9 cellular contexts compared by ENCODE assay signal in the genomic region with DNA sequence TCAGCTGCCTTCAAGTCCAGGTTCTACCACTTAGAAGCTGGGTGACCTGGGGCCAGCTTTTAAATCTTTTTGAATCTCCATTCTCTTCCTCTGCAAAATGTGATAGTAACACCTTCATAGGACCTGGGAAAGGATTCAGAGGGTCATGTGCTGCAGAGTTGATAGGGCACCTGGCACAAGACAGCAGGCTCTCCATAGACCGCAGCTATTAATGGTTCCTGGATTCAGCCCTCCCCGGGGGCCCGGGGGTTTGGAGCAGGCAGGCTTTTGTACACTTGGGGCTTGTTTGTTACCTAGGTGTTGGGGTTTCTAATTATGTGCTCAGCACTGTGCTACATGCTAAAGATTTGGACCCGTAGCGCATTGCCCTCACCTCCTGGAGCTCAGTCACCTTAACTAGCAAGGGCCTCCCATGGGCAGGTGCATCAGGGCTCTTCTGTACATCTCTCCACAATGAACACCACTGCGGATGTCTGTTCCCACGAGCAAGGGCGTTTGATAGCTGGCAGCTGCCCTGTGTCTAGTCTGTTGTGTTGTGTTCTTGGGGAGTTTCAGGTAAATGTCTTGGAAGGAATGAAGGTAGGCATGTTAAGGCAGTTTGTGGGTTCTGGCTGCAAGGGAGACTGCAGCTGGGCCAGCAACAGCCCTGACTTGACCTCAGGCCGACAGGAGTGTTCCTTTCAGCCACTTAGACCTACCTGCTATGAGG. TPM values are rescaled to one million over a fixed set of nuclear protein-coding genes. Genes with fewer than 3 reads are reported as not detected.
DNase-seq lines count a peak whose midpoint lies in the region; ATAC-seq and TF ChIP-seq lines count a peak whose summit lies in the region.
"Had no signal": no experiment of that assay in that cellular context is flagged by ENCODE, and none has a peak within 500 bp of the region (broad histone marks: within the 10 kb centered on the region; RNA-seq: fewer than 3 reads in every experiment).

No MANE protein-coding gene starts in this region.

- no peaks in the 10 kb centered on the region for H3K9me3 Mint-ChIP-seq in activated naive CD4-positive, alpha-beta T cell treated with anti-CD3 and anti-CD28 coated beads for 36 hours

- H3K4me3 Mint-ChIP-seq in activated naive CD4-positive, alpha-beta T cell treated with anti-CD3 and anti-CD28 coated beads for 36 hours: peak overlapping the region; percentile 56

- ATAC-seq in upper lobe of left lung (ENCODE audit: low FRiP score in 2 of 2): no peak

- peaks cover 3% of the 10 kb centered on the region for H3K36me3 Mint-ChIP-seq in activated naive CD4-positive, alpha-beta T cell treated with anti-CD3 and anti-CD28 coated beads for 36 hours (ENCODE audit: low read depth)

- H3K9ac ChIP-seq in mesenchymal stem cell (ENCODE audit: low read length): peak overlapping the region; percentile 66

- no peak overlapping the region for H3K4ac ChIP-seq in mesenchymal stem cell (ENCODE audit: low read depth in 1 of 2, low read length in 2 of 2)

- H3K27ac ChIP-seq in breast epithelium (peak overlapping the region; percentile 68 to 74), mesenchymal stem cell (ENCODE audit: low read length, poor library complexity, severe bottlenecking) (peak overlapping the region; percentile 49), upper lobe of left lung (peak overlapping the region; percentile 31 to 73 (median 60))

- no peak for TF ChIP-seq CTCF in breast epithelium (IDR thresholded peaks at IDR 0.05)
- TF ChIP-seq CTCF in upper lobe of left lung (IDR thresholded peaks at IDR 0.05): no peak

- H2BK12ac ChIP-seq in mesenchymal stem cell (ENCODE audit: low read length in 2 of 2): no peak overlapping the region

- H2BK15ac ChIP-seq in mesenchymal stem cell (ENCODE audit: low read depth, poor library complexity, severe bottlenecking): no peak overlapping the region

- CTCF ChIA-PET in activated naive CD4-positive, alpha-beta T cell treated with anti-CD3 and anti-CD28 coated beads for 36 hours (lab: Charles Lee): interaction anchor here (0.9 to 1.5 kb wide), 2 partner anchors 10 to 55 kb away, joined by 4 to 6 read pairs; no protein-coding TSS in a partner anchor

- H3K36me3 ChIP-seq in breast epithelium (no peaks in the 10 kb centered on the region), mesenchymal stem cell (ENCODE audit: control insufficient read depth in 1 of 2, insufficient read depth in 2 of 2, low read depth in 1 of 2, low read length in 2 of 2) (peaks cover 0 to 3% of the 10 kb centered on the region in 2 experiments), upper lobe of left lung (no peaks in the 10 kb centered on the region)

- H2BK5ac ChIP-seq in mesenchymal stem cell (ENCODE audit: low read depth, low read length, poor library complexity, severe bottlenecking): no peak overlapping the region

- no peak overlapping the region for H4K8ac ChIP-seq in mesenchymal stem cell (ENCODE audit: low read length)

- H2AK5ac ChIP-seq in mesenchymal stem cell (ENCODE audit: low read length, severe bottlenecking): no peak overlapping the region

- peak; percentile 30 for DNase-seq in activated naive CD4-positive, alpha-beta T cell treated with anti-CD3 and anti-CD28 coated beads for 36 hours
- DNase-seq in activated naive CD4-positive, alpha-beta T cell treated with anti-CD3 and anti-CD28 coated beads, Interleukin-2, amount 50 U/mL, for 16 hours: no peak
- DNase-seq in breast epithelium (ENCODE audit: low spot score in 2 of 2): peak in 1 of 2 donors; percentile 52
- no peak for DNase-seq in mesenchymal stem cell
- no peak for DNase-seq in upper lobe of left lung
- no peak for DNase-seq in stimulated activated CD4-positive, alpha-beta T cell treated with anti-CD3 and anti-CD28 coated beads, Interleukin-4, amount 100 ng/mL, for 24 hours
- no peak for DNase-seq in NCI-H2196 (lab: John Stamatoyannopoulos, UW; ENCODE audit: unreplicated experiment)
- no peak for DNase-seq in NCI-H526 treated with DMSO at 0.1 percent for 48 hours (lab: John Stamatoyannopoulos, UW)
- DNase-seq: GDM1 had no signal

- no peak overlapping the region for H3K4me2 ChIP-seq in mesenchymal stem cell (ENCODE audit: low read length, poor library complexity, severe bottlenecking)

- H3K4me3 ChIP-seq in breast epithelium (peak overlapping the region in 2 of 3 donors; percentile 9 to 40), mesenchymal stem cell (ENCODE audit: insufficient read depth in 1 of 2, low read depth in 1 of 2, low read length in 2 of 2) (peak overlapping the region in 1 of 2 experiments; percentile 71), upper lobe of left lung (peak overlapping the region in 1 of 4 donors; percentile 3)

- WGBS in mesenchymal stem cell: 90% methylated on average over 9 of the region's 9 CpGs
- WGBS in upper lobe of left lung, 2 donors: 41 to 47% methylated on average over 4 to 9 of the region's 9 CpGs

- H3K27ac Mint-ChIP-seq in activated naive CD4-positive, alpha-beta T cell treated with anti-CD3 and anti-CD28 coated beads for 36 hours: peak overlapping the region; percentile 75

- no peak overlapping the region for H2AFZ ChIP-seq in mesenchymal stem cell (ENCODE audit: low read depth, low read length)

- H3K4me1 Mint-ChIP-seq in activated naive CD4-positive, alpha-beta T cell treated with anti-CD3 and anti-CD28 coated beads for 36 hours (ENCODE audit: low read depth): peaks cover 93% of the 10 kb centered on the region

- H3K4me1 ChIP-seq in breast epithelium: peaks cover 19 to 70% of the 10 kb centered on the region in 2 donors
- peaks cover 52% of the 10 kb centered on the region for H3K4me1 ChIP-seq in mesenchymal stem cell (ENCODE audit: control insufficient read depth, insufficient read depth, low read depth, low read length)
- H3K4me1 ChIP-seq in upper lobe of left lung: peaks cover 90 to 99% (median 95%) of the 10 kb centered on the region in 4 donors

- H3K23ac ChIP-seq in mesenchymal stem cell (ENCODE audit: low read length in 2 of 2): no peak overlapping the region

- no peak overlapping the region for H3K14ac ChIP-seq in mesenchymal stem cell (ENCODE audit: low read length in 2 of 2)

- H3K9me3 ChIP-seq in breast epithelium (no peaks in the 10 kb centered on the region), mesenchymal stem cell (ENCODE audit: control insufficient read depth, low read length) (no peaks in the 10 kb centered on the region), upper lobe of left lung (no peaks in the 10 kb centered on the region)

- TF ChIP-seq POLR2A in breast epithelium (IDR thresholded peaks at IDR 0.05) (no peak), upper lobe of left lung (IDR thresholded peaks at IDR 0.05) (no peak)

- H3K18ac ChIP-seq in mesenchymal stem cell (ENCODE audit: low read depth in 1 of 2, low read length in 2 of 2): no peak overlapping the region

- intact Hi-C loops in activated naive CD4-positive, alpha-beta T cell treated with anti-CD3 and anti-CD28 coated beads for 36 hours (cut with micrococcal nuclease): loop anchor here (1.0 to 5.0 kb wide), 2 partner anchors 8 to 34 kb away; no protein-coding TSS in a partner anchor
- intact Hi-C loops in breast epithelium (cut with DNase I; ENCODE audit: low total_unique reads): no loop called here

- no peaks in the 10 kb centered on the region for H3K27me3 Mint-ChIP-seq in activated naive CD4-positive, alpha-beta T cell treated with anti-CD3 and anti-CD28 coated beads for 36 hours (ENCODE audit: low read depth)

- H4K91ac ChIP-seq in mesenchymal stem cell (ENCODE audit: low read length): no peak overlapping the region

- no peaks in the 10 kb centered on the region for H3K79me1 ChIP-seq in mesenchymal stem cell (replicated peaks; ENCODE audit: low read length, poor library complexity, severe bottlenecking)

- no peak overlapping the region for H2BK120ac ChIP-seq in mesenchymal stem cell (ENCODE audit: low read depth, low read length)

- H3K27me3 ChIP-seq in breast epithelium (no peaks in the 10 kb centered on the region), mesenchymal stem cell (ENCODE audit: control insufficient read depth in 1 of 2, insufficient read depth in 1 of 2, low read length in 2 of 2) (no peaks in the 10 kb centered on the region), upper lobe of left lung (no peaks in the 10 kb centered on the region)

- no peak for TF ChIP-seq EP300 in upper lobe of left lung (IDR thresholded peaks at IDR 0.05)

RNA-seq across cellular contexts. Expression of gene PRRC2B, which starts 12.1 kb away (rescaled TPM):
- total RNA-seq in activated naive CD4-positive, alpha-beta T cell treated with anti-CD3 and anti-CD28 coated beads for 36 hours: 100 to 1,000 TPM; 157 to 171 TPM
- total RNA-seq in breast epithelium: 100 to 1,000 TPM in 2 of 3 donors, 10 to 100 TPM in 1; 95.9 to 143 (median 102) TPM
- 55.8 TPM for polyA plus RNA-seq in mesenchymal stem cell (2013, experiment 1 of 2)
- 53.6 TPM for polyA plus RNA-seq in mesenchymal stem cell (2013, experiment 2 of 2)
- 100 to 1,000 TPM; 114 to 348 (median 186) TPM for total RNA-seq in upper lobe of left lung
